Comparison of ENCODE assay signal across 11 cellular contexts in genomic region chr1:203638076-203638475, GRCh38. TPM values are rescaled to one million over a fixed set of nuclear protein-coding genes. Genes with fewer than 3 reads are reported as not detected.
DNase-seq lines count a peak whose midpoint lies in the region; ATAC-seq, FAIRE-seq and TF ChIP-seq lines count a peak whose summit lies in the region.
"Had no signal": no experiment of that assay in that cellular context is flagged by ENCODE, and none has a peak within 500 bp of the region (broad histone marks: within the 10 kb centered on the region; RNA-seq: fewer than 3 reads in every experiment).

No MANE protein-coding gene starts in this region.

- H3K14ac ChIP-seq in mesenchymal stem cell (ENCODE audit: low read length in 2 of 2), result peak overlapping the region in 1 of 2 experiments; percentile 71

- no peaks in the 10 kb centered on the region for H3K9me3 Mint-ChIP-seq in activated T-helper 17 cell treated with anti-CD3 and anti-CD28 coated beads, Interleukin-2, amount 50 U/mL, for 72 hours

- peaks cover 97% of the 10 kb centered on the region for H3K79me2 ChIP-seq in Loucy (ENCODE audit: insufficient read depth, low read length)

- H2BK15ac ChIP-seq in mesenchymal stem cell (ENCODE audit: low read depth, poor library complexity, severe bottlenecking), result no peak overlapping the region

- H3K27ac Mint-ChIP-seq in activated T-helper 17 cell treated with anti-CD3 and anti-CD28 coated beads, Interleukin-2, amount 50 U/mL, for 72 hours, result peak overlapping the region; percentile 78

- no peak overlapping the region for H2AFZ ChIP-seq in Loucy (ENCODE audit: low read length)
- H2AFZ ChIP-seq in mesenchymal stem cell (ENCODE audit: low read depth, low read length), result no peak overlapping the region

- H2BK12ac ChIP-seq in mesenchymal stem cell (ENCODE audit: low read length in 2 of 2), result no peak overlapping the region

- H4K8ac ChIP-seq in mesenchymal stem cell (ENCODE audit: low read length), result no peak overlapping the region

- H3K4me1 Mint-ChIP-seq in activated T-helper 17 cell treated with anti-CD3 and anti-CD28 coated beads, Interleukin-2, amount 50 U/mL, for 72 hours, result peaks cover 41% of the 10 kb centered on the region

- no peak overlapping the region for H3K4ac ChIP-seq in mesenchymal stem cell (ENCODE audit: low read depth in 1 of 2, low read length in 2 of 2)

- WGBS in mesenchymal stem cell, result 95% methylated on average over 7 of the region's 7 CpGs

- peaks cover 47% of the 10 kb centered on the region for H3K79me1 ChIP-seq in mesenchymal stem cell (replicated peaks; ENCODE audit: low read length, poor library complexity, severe bottlenecking)

- no peak overlapping the region for H2AK5ac ChIP-seq in mesenchymal stem cell (ENCODE audit: low read length, severe bottlenecking)

- peak overlapping the region; percentile 41 for H3K4me3 Mint-ChIP-seq in activated T-helper 17 cell treated with anti-CD3 and anti-CD28 coated beads, Interleukin-2, amount 50 U/mL, for 72 hours

- peaks cover 92% of the 10 kb centered on the region for H4K20me1 ChIP-seq in BLaER1
- peaks cover 86% of the 10 kb centered on the region for H4K20me1 ChIP-seq in Loucy (ENCODE audit: insufficient read depth, low read length, poor library complexity, severe bottlenecking)

- no peaks in the 10 kb centered on the region for H3K27me3 Mint-ChIP-seq in activated T-helper 17 cell treated with anti-CD3 and anti-CD28 coated beads, Interleukin-2, amount 50 U/mL, for 72 hours

- H3K4me2 ChIP-seq in BLaER1 (peak overlapping the region; percentile 80), Loucy (ENCODE audit: low read depth, low read length, poor library complexity, severe bottlenecking) (peak overlapping the region; percentile 61), mesenchymal stem cell (ENCODE audit: low read length, poor library complexity, severe bottlenecking) (no peak overlapping the region)

- H3K27me3 ChIP-seq in BLaER1, result no peaks in the 10 kb centered on the region
- H3K27me3 ChIP-seq in Loucy (ENCODE audit: insufficient read depth, low read length, poor library complexity, severe bottlenecking), result no peaks in the 10 kb centered on the region
- H3K27me3 ChIP-seq in mesenchymal stem cell (ENCODE audit: control insufficient read depth in 1 of 2, insufficient read depth in 1 of 2, low read length in 2 of 2), result no peaks in the 10 kb centered on the region
- H3K27me3 ChIP-seq: BE2C had no signal

- FAIRE-seq in urothelium cell line (lab: Jason Lieb, UNC), result no peak
- FAIRE-seq: astrocyte had no signal

- no peaks in the 10 kb centered on the region for H3K9me2 ChIP-seq in Loucy (replicated peaks; ENCODE audit: low read depth, low read length)

- H3K4me1 ChIP-seq in BLaER1, result peaks cover 50% of the 10 kb centered on the region
- H3K4me1 ChIP-seq in Loucy (ENCODE audit: insufficient read depth, low read length, poor library complexity, severe bottlenecking), result peaks cover 35% of the 10 kb centered on the region
- peaks cover 3% of the 10 kb centered on the region for H3K4me1 ChIP-seq in mesenchymal stem cell (ENCODE audit: control insufficient read depth, insufficient read depth, low read depth, low read length)

- TF ChIP-seq POLR2A in erythroblast (IDR thresholded peaks at IDR 0.05; ENCODE audit: low read length), result no peak

- H3K27ac ChIP-seq in BLaER1 (peak overlapping the region; percentile 37; the same call in 1 of the 2 replicates), mesenchymal stem cell (ENCODE audit: low read length, poor library complexity, severe bottlenecking) (no peak overlapping the region)

- peaks cover 84% of the 10 kb centered on the region for H3K36me3 Mint-ChIP-seq in activated T-helper 17 cell treated with anti-CD3 and anti-CD28 coated beads, Interleukin-2, amount 50 U/mL, for 72 hours (ENCODE audit: low read depth)

- H3K9ac ChIP-seq in BLaER1, result 0 out of 2 replicates have a peak overlapping the region, but pooled peaks have one; percentile 25
- H3K9ac ChIP-seq in Loucy (ENCODE audit: low read depth, low read length, poor library complexity, severe bottlenecking), result no peak overlapping the region
- peak overlapping the region; percentile 24 for H3K9ac ChIP-seq in mesenchymal stem cell (ENCODE audit: low read length)

- no peak overlapping the region for H3K23ac ChIP-seq in mesenchymal stem cell (ENCODE audit: low read length in 2 of 2)

- H2BK5ac ChIP-seq in mesenchymal stem cell (ENCODE audit: low read depth, low read length, poor library complexity, severe bottlenecking), result no peak overlapping the region

- no peak overlapping the region for H2BK120ac ChIP-seq in mesenchymal stem cell (ENCODE audit: low read depth, low read length)

- H3K9me3 ChIP-seq in BLaER1 (no peaks in the 10 kb centered on the region), Loucy (ENCODE audit: insufficient read depth, low read depth, low read length) (no peaks in the 10 kb centered on the region), mesenchymal stem cell (ENCODE audit: control insufficient read depth, low read length) (no peaks in the 10 kb centered on the region)
- H3K9me3 ChIP-seq: BE2C had no signal

- H3K4me3 ChIP-seq in BLaER1 (no peak overlapping the region), Loucy (ENCODE audit: low read length, poor library complexity, severe bottlenecking) (no peak overlapping the region), mesenchymal stem cell (ENCODE audit: insufficient read depth in 1 of 2, low read depth in 1 of 2, low read length in 2 of 2) (no peak overlapping the region)

- DNase-seq in mesenchymal stem cell (no peak), erythroblast (lab: John Stamatoyannopoulos, UW) (no peak), urothelium cell line (ENCODE audit: low spot score) (no peak)
- DNase-seq in stimulated activated CD4-positive, alpha-beta T cell treated with anti-CD3 and anti-CD28 coated beads, Interleukin-15, amount 100 ng/mL, for 24 hours, result no peak
- DNase-seq: activated CD8-positive, alpha-beta memory T cell treated with anti-CD3 and anti-CD28 coated beads for 24 hours; BE2C had no signal

- H3K36me3 ChIP-seq in BLaER1 (peaks cover 34% of the 10 kb centered on the region), Loucy (ENCODE audit: insufficient read depth, low read length) (peaks cover 48% of the 10 kb centered on the region; the same call in 1 of the 2 replicates), mesenchymal stem cell (ENCODE audit: control insufficient read depth in 1 of 2, insufficient read depth in 2 of 2, low read depth in 1 of 2, low read length in 2 of 2) (peaks cover 17 to 70% of the 10 kb centered on the region in 2 experiments)
- H3K36me3 ChIP-seq: BE2C had no signal

- TF ChIP-seq CTCF in Loucy (conservative IDR thresholded peaks at IDR 0.05; ENCODE audit: low read length), result no peak

- ATAC-seq in activated T-helper 17 cell treated with anti-CD3 and anti-CD28 coated beads, Interleukin-2, amount 50 U/mL, for 72 hours (replicated peaks), result no peak
- no peak for ATAC-seq in GM21515 (IDR thresholded peaks at IDR 0.05; ENCODE audit: unreplicated experiment)

- no peaks in the 10 kb centered on the region for H3F3A ChIP-seq in Loucy (ENCODE audit: low read depth)

- H4K91ac ChIP-seq in mesenchymal stem cell (ENCODE audit: low read length), result no peak overlapping the region

- no peak overlapping the region for H3K18ac ChIP-seq in mesenchymal stem cell (ENCODE audit: low read depth in 1 of 2, low read length in 2 of 2)

RNA-seq across cellular contexts. Expression of gene ATP2B4, which starts 11.4 kb away (rescaled TPM):
- 100 to 1,000 TPM; 101 TPM for total RNA-seq in activated T-helper 17 cell treated with anti-CD3 and anti-CD28 coated beads, Interleukin-2, amount 50 U/mL, for 72 hours
- polyA plus RNA-seq in mesenchymal stem cell (2013, experiment 1 of 2), result 58.0 TPM
- 58.7 TPM for polyA plus RNA-seq in mesenchymal stem cell (2013, experiment 2 of 2)
